Comparison of ENCODE assay signal across 27 cellular contexts in genomic region chr20:16860914-16861313, GRCh38.
"Had no signal": no experiment of that assay in that cellular context is flagged by ENCODE, and none has a peak within 500 bp of the region (broad histone marks: within the 10 kb centered on the region; RNA-seq: fewer than 3 reads in every experiment).

No MANE protein-coding gene starts in this region.

- H3K27ac Mint-ChIP-seq: dendritic cell treated with granulocyte-macrophage colony-stimulating factor and Interleukin-4, amounts not matched to agents 40 ng/mL and 50 ng/mL, for 4 days; effector memory CD8-positive, alpha-beta T cell; endodermal cell; mesothelial cell of epicardium had no signal

- H3K9me3 ChIP-seq: colonic mucosa, esophagus squamous epithelium, gastrocnemius medialis, lower lobe of right lung, mucosa of descending colon had no signal

- H3K27me3 Mint-ChIP-seq: dendritic cell treated with granulocyte-macrophage colony-stimulating factor and Interleukin-4, amounts not matched to agents 40 ng/mL and 50 ng/mL, for 4 days had no signal

- H3K4me3 ChIP-seq: colonic mucosa, esophagus squamous epithelium, gastrocnemius medialis, heart right ventricle, left lung, lower lobe of right lung, mucosa of descending colon had no signal

- H3K27ac ChIP-seq: colonic mucosa, epithelial cell of prostate, esophagus squamous epithelium, gastrocnemius medialis, heart right ventricle, left lung, lower lobe of right lung had no signal

- H3K4me3 Mint-ChIP-seq: dendritic cell treated with granulocyte-macrophage colony-stimulating factor and Interleukin-4, amounts not matched to agents 40 ng/mL and 50 ng/mL, for 4 days; effector memory CD8-positive, alpha-beta T cell; endodermal cell; mesothelial cell of epicardium had no signal

- H3K4me1 Mint-ChIP-seq: mesothelial cell of epicardium had no signal

- ATAC-seq: effector memory CD8-positive, alpha-beta T cell; esophagus mucosa; gastrocnemius medialis; heart right ventricle; left cardiac atrium; left lung; left ventricle myocardium superior; mucosa of descending colon had no signal

- DNase-seq: colonic mucosa; cortex of kidney; effector CD8-positive, alpha-beta T cell; effector memory CD8-positive, alpha-beta T cell; endodermal cell; erythroblast; esophagus squamous epithelium; foreskin fibroblast; foreskin melanocyte; gastrocnemius medialis; glutamatergic neuron; head of caudate nucleus; heart right ventricle; hippocampal formation; left cardiac atrium; left lung; left ventricle myocardium superior; lower lobe of right lung; mesenchymal stem cell; mucosa of descending colon had no signal

- FAIRE-seq: endometrium, islet of Langerhans, keratinocyte had no signal

- H3K4me1 ChIP-seq: colonic mucosa, esophagus squamous epithelium, gastrocnemius medialis, heart right ventricle, left lung, lower lobe of right lung had no signal

- H3K27me3 ChIP-seq: colonic mucosa, esophagus squamous epithelium, gastrocnemius medialis, heart right ventricle, left lung had no signal

- H3K36me3 ChIP-seq: colonic mucosa, esophagus squamous epithelium, gastrocnemius medialis, heart right ventricle, left lung, lower lobe of right lung had no signal
